1 cellular context compared by ENCODE assay signal in genomic region chr2:23673830-23674679, GRCh38.
TF ChIP-seq lines count a peak whose summit lies in the region.

No MANE protein-coding gene starts in this region.

TF ChIP-seq in K562, 482 proteins besides CTCF, POLR2A, EP300 and RAD21:
- TF ChIP-seq REST (CRISPR knock-in tag; IDR thresholded peaks at IDR 0.05; ENCODE audit: low read depth) (peak; percentile 91), ZNF766 (CRISPR knock-in tag; conservative IDR thresholded peaks at IDR 0.05) (no peak), EHMT2 (IDR thresholded peaks at IDR 0.05) (peak; percentile 94), MIER1 (IDR thresholded peaks at IDR 0.05; ENCODE audit: low read depth) (peak; percentile 90), FOXA3 (CRISPR knock-in tag; conservative IDR thresholded peaks at IDR 0.05 in 1 of 2, IDR thresholded peaks at IDR 0.05 in 1 of 2) (no peak), TGIF2 (CRISPR knock-in tag; IDR thresholded peaks at IDR 0.05) (0 out of 2 replicates have a peak, but pooled peaks have one; percentile 65), TBP (optimal IDR thresholded peaks at IDR 0.05; ENCODE audit: low read depth, low read length) (no peak), NFIC (IDR thresholded peaks at IDR 0.05) (peak; percentile 83), SMC3 (conservative IDR thresholded peaks at IDR 0.05; ENCODE audit: insufficient read depth, low read depth, low read length) (no peak), TFAP4 (CRISPR knock-in tag; IDR thresholded peaks at IDR 0.05; ENCODE audit: borderline replicate concordance) (0 out of 2 replicates have a peak, but pooled peaks have one; percentile 34)
